ENCODE assay signal across 17 cellular contexts in the genomic region with DNA sequence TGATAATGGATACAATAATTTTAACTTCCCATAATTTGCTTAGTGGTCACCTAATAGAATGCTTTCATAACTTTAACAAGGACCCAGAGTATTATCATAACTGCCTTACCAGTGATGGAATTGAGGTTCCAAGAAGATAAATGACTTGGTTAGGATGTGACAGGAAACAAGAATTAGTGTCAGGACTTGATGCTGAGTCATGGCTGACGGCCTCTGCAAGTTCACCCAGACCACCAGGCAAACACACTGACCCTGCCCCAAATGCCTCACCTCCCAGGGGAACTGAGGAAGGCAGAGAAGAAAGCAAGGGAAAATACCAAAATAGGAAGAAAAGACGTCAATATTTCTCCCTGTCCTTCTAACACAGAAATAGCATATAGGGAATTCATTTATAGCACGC.
"Had no signal": no experiment of that assay in that cellular context is flagged by ENCODE, and none has a peak within 500 bp of the region (broad histone marks: within the 10 kb centered on the region; RNA-seq: fewer than 3 reads in every experiment).

No MANE protein-coding gene starts in this region.

- H3K27ac ChIP-seq: hepatocyte, suprapubic skin, upper lobe of right lung, VCaP had no signal

- H3K27me3 ChIP-seq: hepatocyte, suprapubic skin, upper lobe of right lung had no signal

- H3K4me1 Mint-ChIP-seq: activated CD4-positive, alpha-beta memory T cell treated with anti-CD3 and anti-CD28 coated beads, Interleukin-2, amount 10 ng/mL, durations not matched to agents 7 days and 5 days; activated CD4-positive, alpha-beta T cell treated with anti-CD3 and anti-CD28 coated beads for 36 hours; activated naive CD8-positive, alpha-beta T cell treated with anti-CD3 and anti-CD28 coated beads, Interleukin-2, amount 50 U/mL, for 24 hours; central memory CD8-positive, alpha-beta T cell had no signal

- H3K9me3 ChIP-seq: suprapubic skin, upper lobe of right lung had no signal

- H3K36me3 ChIP-seq: suprapubic skin, upper lobe of right lung had no signal

- H3K4me3 Mint-ChIP-seq: activated CD4-positive, alpha-beta memory T cell treated with anti-CD3 and anti-CD28 coated beads, Interleukin-2, amount 10 ng/mL, durations not matched to agents 7 days and 5 days; activated CD4-positive, alpha-beta T cell treated with anti-CD3 and anti-CD28 coated beads for 36 hours; activated naive CD8-positive, alpha-beta T cell treated with anti-CD3 and anti-CD28 coated beads, Interleukin-2, amount 50 U/mL, for 24 hours; activated T-cell treated with anti-CD3 and anti-CD28 coated beads, Interleukin-2, amount 50 U/mL, for 72 hours; central memory CD8-positive, alpha-beta T cell had no signal

- H3K9me3 Mint-ChIP-seq: activated CD4-positive, alpha-beta memory T cell treated with anti-CD3 and anti-CD28 coated beads, Interleukin-2, amount 10 ng/mL, durations not matched to agents 7 days and 5 days; activated naive CD8-positive, alpha-beta T cell treated with anti-CD3 and anti-CD28 coated beads, Interleukin-2, amount 50 U/mL, for 24 hours; activated T-cell treated with anti-CD3 and anti-CD28 coated beads, Interleukin-2, amount 50 U/mL, for 72 hours had no signal

- ATAC-seq: activated CD4-positive, alpha-beta T cell treated with anti-CD3 and anti-CD28 coated beads for 36 hours; activated naive CD8-positive, alpha-beta T cell treated with anti-CD3 and anti-CD28 coated beads, Interleukin-2, amount 50 U/mL, for 24 hours; activated T-cell treated with anti-CD3 and anti-CD28 coated beads, Interleukin-2, amount 50 U/mL, for 72 hours; right cardiac atrium; upper lobe of right lung had no signal

- H3K4me3 ChIP-seq: hepatocyte, suprapubic skin, upper lobe of right lung had no signal

- DNase-seq: activated CD4-positive, alpha-beta memory T cell treated with anti-CD3 and anti-CD28 coated beads, Interleukin-2, amount 10 ng/mL, durations not matched to agents 7 days and 5 days; activated CD4-positive, alpha-beta T cell treated with anti-CD3 and anti-CD28 coated beads for 36 hours; activated CD8-positive, alpha-beta memory T cell treated with anti-CD3 and anti-CD28 coated beads, Interleukin-2, amount 50 U/mL, for 4 hours; activated naive CD4-positive, alpha-beta T cell; activated naive CD8-positive, alpha-beta T cell treated with anti-CD3 and anti-CD28 coated beads, Interleukin-2, amount 50 U/mL, for 24 hours; activated T-cell treated with anti-CD3 and anti-CD28 coated beads, Interleukin-2, amount 50 U/mL, for 72 hours; effector memory CD4-positive, alpha-beta T cell; midbrain; posterior cingulate gyrus; right cardiac atrium; stimulated activated CD4-positive, alpha-beta T cell treated with anti-CD3 and anti-CD28 coated beads, Interleukin-12 subunit alpha, Interleukin-12 subunit beta, amount 100 ng/mL, for 4 hours; stimulated activated naive CD4-positive, alpha-beta T cell; upper lobe of right lung had no signal

- H3K27ac Mint-ChIP-seq: activated CD4-positive, alpha-beta memory T cell treated with anti-CD3 and anti-CD28 coated beads, Interleukin-2, amount 10 ng/mL, durations not matched to agents 7 days and 5 days; activated CD4-positive, alpha-beta T cell treated with anti-CD3 and anti-CD28 coated beads for 36 hours; activated naive CD8-positive, alpha-beta T cell treated with anti-CD3 and anti-CD28 coated beads, Interleukin-2, amount 50 U/mL, for 24 hours; activated T-cell treated with anti-CD3 and anti-CD28 coated beads, Interleukin-2, amount 50 U/mL, for 72 hours had no signal
